ENCODE assay signal across 11 cellular contexts in genomic region chr9:127809002-127809561, GRCh38. TPM values are rescaled to one million over a fixed set of nuclear protein-coding genes. Genes with fewer than 3 reads are reported as not detected.
A peak's percentile ranks its signal among the peaks of the same experiment; 100 is the strongest.
DNase-seq lines count a peak whose midpoint lies in the region; ATAC-seq and TF ChIP-seq lines count a peak whose summit lies in the region.
"Had no signal": no experiment of that assay in that cellular context is flagged by ENCODE, and none has a peak within 500 bp of the region (broad histone marks: within the 10 kb centered on the region; RNA-seq: fewer than 3 reads in every experiment).

No MANE protein-coding gene starts in this region.

- H3K36me3 Mint-ChIP-seq in GM23338 (ENCODE audit: low read depth): peaks cover 56% of the 10 kb centered on the region
- H3K36me3 Mint-ChIP-seq in activated CD8-positive, alpha-beta T cell treated with anti-CD3 and anti-CD28 coated beads, Interleukin-2, amount 10 ng/mL, durations not matched to agents 7 days and 5 days (ENCODE audit: low read depth): peaks cover 40% of the 10 kb centered on the region

- H2BK12ac ChIP-seq in mesenchymal stem cell (ENCODE audit: low read length in 2 of 2): no peak overlapping the region

- WGBS in mesenchymal stem cell: 76% methylated on average over 9 of the region's 9 CpGs

- peaks cover 35% of the 10 kb centered on the region for H3K79me1 ChIP-seq in mesenchymal stem cell (replicated peaks; ENCODE audit: low read length, poor library complexity, severe bottlenecking)

- H3K27me3 ChIP-seq in GM23338 (ENCODE audit: insufficient read depth) (no peaks in the 10 kb centered on the region), mesenchymal stem cell (ENCODE audit: control insufficient read depth in 1 of 2, insufficient read depth in 1 of 2, low read length in 2 of 2) (no peaks in the 10 kb centered on the region)
- H3K27me3 ChIP-seq: pancreas had no signal

- peaks cover 15% of the 10 kb centered on the region for H4K20me1 ChIP-seq in GM23338 (replicated peaks; ENCODE audit: insufficient read depth)

- H2AK5ac ChIP-seq in mesenchymal stem cell (ENCODE audit: low read length, severe bottlenecking): no peak overlapping the region

- no peaks in the 10 kb centered on the region for H3K9me3 Mint-ChIP-seq in GM23338
- no peaks in the 10 kb centered on the region for H3K9me3 Mint-ChIP-seq in activated CD8-positive, alpha-beta T cell treated with anti-CD3 and anti-CD28 coated beads, Interleukin-2, amount 10 ng/mL, durations not matched to agents 7 days and 5 days (ENCODE audit: insufficient read depth)

- H2BK5ac ChIP-seq in mesenchymal stem cell (ENCODE audit: low read depth, low read length, poor library complexity, severe bottlenecking): no peak overlapping the region

- H3K36me3 ChIP-seq in GM23338 (ENCODE audit: insufficient read depth) (peaks cover 8% of the 10 kb centered on the region), mesenchymal stem cell (ENCODE audit: control insufficient read depth in 1 of 2, insufficient read depth in 2 of 2, low read depth in 1 of 2, low read length in 2 of 2) (peaks cover 77 to 89% of the 10 kb centered on the region in 2 experiments)

- H3K79me2 ChIP-seq in GM23338 (replicated peaks; ENCODE audit: insufficient read depth): peaks cover 11% of the 10 kb centered on the region

- H3K27ac ChIP-seq in GM23338 (ENCODE audit: low read depth) (no peak overlapping the region), mesenchymal stem cell (ENCODE audit: low read length, poor library complexity, severe bottlenecking) (no peak overlapping the region)
- H3K27ac ChIP-seq: pancreas had no signal

- H3K9me3 ChIP-seq in mesenchymal stem cell (ENCODE audit: control insufficient read depth, low read length): no peaks in the 10 kb centered on the region
- H3K9me3 ChIP-seq: HAP-1, pancreas had no signal

- H3K4me2 ChIP-seq in GM23338 (peak overlapping the region; percentile 82), mesenchymal stem cell (ENCODE audit: low read length, poor library complexity, severe bottlenecking) (peak overlapping the region; percentile 18)

- H3K9ac ChIP-seq in mesenchymal stem cell (ENCODE audit: low read length): no peak overlapping the region

- H3K14ac ChIP-seq in mesenchymal stem cell (ENCODE audit: low read length in 2 of 2): no peak overlapping the region

- H4K8ac ChIP-seq in mesenchymal stem cell (ENCODE audit: low read length): peak overlapping the region; percentile 39

- DNase-seq in GM23338 (ENCODE audit: low spot score) (no peak), mesenchymal stem cell (no peak), NCI-H82 (lab: John Stamatoyannopoulos, UW) (no peak), hepatic stellate cell (ENCODE audit: low spot score) (no peak)
- DNase-seq in activated CD8-positive, alpha-beta T cell treated with anti-CD3 and anti-CD28 coated beads, Interleukin-2, amount 10 ng/mL, durations not matched to agents 7 days and 5 days: peak; percentile 38
- DNase-seq: NCI-H2171; stimulated activated CD4-positive, alpha-beta T cell treated with anti-CD3 and anti-CD28 coated beads, Interleukin-2, amount 100 ng/mL, for 48 hours had no signal

- H3K27ac Mint-ChIP-seq in GM23338: no peak overlapping the region
- H3K27ac Mint-ChIP-seq in activated CD8-positive, alpha-beta T cell treated with anti-CD3 and anti-CD28 coated beads, Interleukin-2, amount 10 ng/mL, durations not matched to agents 7 days and 5 days: peak overlapping the region; percentile 11

- peaks cover 3% of the 10 kb centered on the region; the same call in 2 of the 3 replicates for H3K4me1 Mint-ChIP-seq in GM23338
- H3K4me1 Mint-ChIP-seq in activated CD8-positive, alpha-beta T cell treated with anti-CD3 and anti-CD28 coated beads, Interleukin-2, amount 10 ng/mL, durations not matched to agents 7 days and 5 days (ENCODE audit: low read depth): peaks cover 22% of the 10 kb centered on the region

- H3K18ac ChIP-seq in mesenchymal stem cell (ENCODE audit: low read depth in 1 of 2, low read length in 2 of 2): peak overlapping the region in 1 of 2 experiments; percentile 24

- peaks cover 25% of the 10 kb centered on the region for H3F3A ChIP-seq in GM23338 (replicated peaks; ENCODE audit: low read depth)

- CTCF ChIA-PET in activated CD8-positive, alpha-beta T cell treated with anti-CD3 and anti-CD28 coated beads, Interleukin-2, amount 10 ng/mL, durations not matched to agents 7 days and 5 days (lab: Charles Lee): interaction anchor here (1.2 to 1.9 kb wide), 3 partner anchors 60 to 112 kb away, joined by 3 to 9 read pairs (median 4); partner anchors contain the start of gene ST6GALNAC4

- no peak overlapping the region for H2BK120ac ChIP-seq in mesenchymal stem cell (ENCODE audit: low read depth, low read length)

- peak overlapping the region; percentile 53 for H3K4me3 ChIP-seq in GM23338
- H3K4me3 ChIP-seq in mesenchymal stem cell (ENCODE audit: insufficient read depth in 1 of 2, low read depth in 1 of 2, low read length in 2 of 2): no peak overlapping the region
- H3K4me3 ChIP-seq: HAP-1, pancreas had no signal

- no peak for TF ChIP-seq CTCF in GM23338 (conservative IDR thresholded peaks at IDR 0.05; ENCODE audit: low read depth in 2 of 2)

- no peak overlapping the region for H3K23ac ChIP-seq in mesenchymal stem cell (ENCODE audit: low read length in 2 of 2)

- no peak for ATAC-seq in GM23338
- peak; percentile 37 for ATAC-seq in activated CD8-positive, alpha-beta T cell treated with anti-CD3 and anti-CD28 coated beads, Interleukin-2, amount 10 ng/mL, durations not matched to agents 7 days and 5 days
- no peak for ATAC-seq in HG02938 (IDR thresholded peaks at IDR 0.05; ENCODE audit: unreplicated experiment)

- no peaks in the 10 kb centered on the region for H3K9me2 ChIP-seq in GM23338 (ENCODE audit: insufficient read depth)

- H3K27me3 Mint-ChIP-seq in GM23338 (ENCODE audit: insufficient read depth, low read depth, poor library complexity): peaks cover 14% of the 10 kb centered on the region
- no peaks in the 10 kb centered on the region for H3K27me3 Mint-ChIP-seq in activated CD8-positive, alpha-beta T cell treated with anti-CD3 and anti-CD28 coated beads, Interleukin-2, amount 10 ng/mL, durations not matched to agents 7 days and 5 days (ENCODE audit: low read depth)

- H2BK15ac ChIP-seq in mesenchymal stem cell (ENCODE audit: low read depth, poor library complexity, severe bottlenecking): no peak overlapping the region

- H2AFZ ChIP-seq in GM23338 (no peak overlapping the region), mesenchymal stem cell (ENCODE audit: low read depth, low read length) (no peak overlapping the region)

- H3K4me3 Mint-ChIP-seq in GM23338: peak overlapping the region; percentile 50
- no peak overlapping the region for H3K4me3 Mint-ChIP-seq in activated CD8-positive, alpha-beta T cell treated with anti-CD3 and anti-CD28 coated beads, Interleukin-2, amount 10 ng/mL, durations not matched to agents 7 days and 5 days

- POLR2A ChIA-PET in activated CD8-positive, alpha-beta T cell treated with anti-CD3 and anti-CD28 coated beads, Interleukin-2, amount 10 ng/mL, durations not matched to agents 7 days and 5 days (lab: Charles Lee): interaction anchor here (0.7 to 0.9 kb wide), 2 partner anchors 12 to 87 kb away, joined by 3 to 4 read pairs; no protein-coding TSS in a partner anchor

- no peak overlapping the region for H4K91ac ChIP-seq in mesenchymal stem cell (ENCODE audit: low read length)

- peaks cover under 1% of the 10 kb centered on the region; the same call in 1 of the 2 replicates for H3K4me1 ChIP-seq in GM23338 (ENCODE audit: insufficient read depth)
- peaks cover 13% of the 10 kb centered on the region for H3K4me1 ChIP-seq in mesenchymal stem cell (ENCODE audit: control insufficient read depth, insufficient read depth, low read depth, low read length)

- H3K4ac ChIP-seq in mesenchymal stem cell (ENCODE audit: low read depth in 1 of 2, low read length in 2 of 2): no peak overlapping the region

TF ChIP-seq in GM23338, 12 proteins besides CTCF, POLR2A, EP300 and RAD21 (continues in another document):
- TF ChIP-seq STAT1 (IDR thresholded peaks at IDR 0.05; ENCODE audit: unreplicated experiment): no peak
- TF ChIP-seq POLR2AphosphoS5 (IDR thresholded peaks at IDR 0.05; ENCODE audit: low read depth): no peak
- TF ChIP-seq EZH2phosphoT487 (IDR thresholded peaks at IDR 0.05; ENCODE audit: unreplicated experiment): no peak
- no peak for TF ChIP-seq NANOG (IDR thresholded peaks at IDR 0.05; ENCODE audit: borderline replicate concordance)

RNA-seq across cellular contexts. Expression of gene FPGS, which starts 6.4 kb away (rescaled TPM):
- total RNA-seq in GM23338 (2014; rRNA removed; shearing (Covaris generic)): 87.2 and 92.4 TPM in 2 replicates
- 40.7 and 43.5 TPM in 2 replicates for polyA plus RNA-seq in GM23338 (2016; fragmentation: Nextera tagmentation; extraction: Ambion mirVana)
- 10 to 100 TPM; 91.5 to 98.3 TPM for total RNA-seq in activated CD8-positive, alpha-beta T cell treated with anti-CD3 and anti-CD28 coated beads, Interleukin-2, amount 10 ng/mL, durations not matched to agents 7 days and 5 days
- polyA plus RNA-seq in mesenchymal stem cell (2013, experiment 1 of 2): 31.6 TPM
- 30.7 TPM for polyA plus RNA-seq in mesenchymal stem cell (2013, experiment 2 of 2)

RNA-seq across cellular contexts. Expression of gene CDK9, which starts 23.2 kb away (rescaled TPM):
- total RNA-seq in GM23338 (2014; rRNA removed; shearing (Covaris generic)): 63.9 and 84.3 TPM in 2 replicates
- 49.7 and 58.5 TPM in 2 replicates for polyA plus RNA-seq in GM23338 (2016; fragmentation: Nextera tagmentation; extraction: Ambion mirVana)
- 100 to 1,000 TPM; 132 to 136 TPM for total RNA-seq in activated CD8-positive, alpha-beta T cell treated with anti-CD3 and anti-CD28 coated beads, Interleukin-2, amount 10 ng/mL, durations not matched to agents 7 days and 5 days
- 44.3 TPM for polyA plus RNA-seq in mesenchymal stem cell (2013, experiment 1 of 2)
- 43.0 TPM for polyA plus RNA-seq in mesenchymal stem cell (2013, experiment 2 of 2)

RNA-seq across cellular contexts. Expression of gene SH2D3C, which starts 30.6 kb away (rescaled TPM):
- total RNA-seq in GM23338 (2014; rRNA removed; shearing (Covaris generic)): 4.5 and 7.3 TPM in 2 replicates
- polyA plus RNA-seq in GM23338 (2016; fragmentation: Nextera tagmentation; extraction: Ambion mirVana): 4.2 and 4.4 TPM in 2 replicates
- total RNA-seq in activated CD8-positive, alpha-beta T cell treated with anti-CD3 and anti-CD28 coated beads, Interleukin-2, amount 10 ng/mL, durations not matched to agents 7 days and 5 days: 10 to 100 TPM; 75.6 to 77.5 TPM
- polyA plus RNA-seq in mesenchymal stem cell (2013, experiment 1 of 2): 0.57 TPM
- 0.58 TPM for polyA plus RNA-seq in mesenchymal stem cell (2013, experiment 2 of 2)
- total RNA-seq: LHCN-M2 had no signal

RNA-seq across cellular contexts. Expression of gene ENG, which starts 45.4 kb away (rescaled TPM):
- total RNA-seq in GM23338 (2014; rRNA removed; shearing (Covaris generic)): 1.4 and 3.0 TPM in 2 replicates
- 2.6 TPM in 2 replicates for polyA plus RNA-seq in GM23338 (2016; fragmentation: Nextera tagmentation; extraction: Ambion mirVana)
- total RNA-seq in activated CD8-positive, alpha-beta T cell treated with anti-CD3 and anti-CD28 coated beads, Interleukin-2, amount 10 ng/mL, durations not matched to agents 7 days and 5 days: 10 to 100 TPM; 22.9 to 24.3 TPM
- polyA plus RNA-seq in mesenchymal stem cell (2013, experiment 1 of 2): 287 TPM
- polyA plus RNA-seq in mesenchymal stem cell (2013, experiment 2 of 2): 284 TPM
